ENCODE assay signal across 2 cellular contexts in genomic region chr19:33507021-33507956, GRCh38.
TF ChIP-seq lines count a peak whose summit lies in the region.

No MANE protein-coding gene starts in this region.

TF ChIP-seq in liver, 16 proteins besides CTCF, POLR2A, EP300 and RAD21:
- no peak for TF ChIP-seq ATF3 (IDR thresholded peaks at IDR 0.05)
- TF ChIP-seq REST (IDR thresholded peaks at IDR 0.05), result peak; percentile 52
- no peak for TF ChIP-seq EGR1 (IDR thresholded peaks at IDR 0.05; ENCODE audit: low read depth in 2 of 2)
- peak; percentile 25 to 66 for TF ChIP-seq HNF4A (conservative IDR thresholded peaks at IDR 0.05)
- peak; percentile 71 to 85 for TF ChIP-seq RXRA (IDR thresholded peaks at IDR 0.05)
- TF ChIP-seq SP1 (IDR thresholded peaks at IDR 0.05), result peak; percentile 41

TF ChIP-seq in HepG2, 621 proteins besides CTCF, POLR2A, EP300 and RAD21:
- no peak for TF ChIP-seq ZNF337 (CRISPR knock-in tag; IDR thresholded peaks at IDR 0.05; ENCODE audit: borderline replicate concordance, low read depth)
- no peak for TF ChIP-seq ZFP91 (CRISPR knock-in tag; IDR thresholded peaks at IDR 0.05; ENCODE audit: borderline replicate concordance)
